1 cellular context compared by ENCODE assay signal in the genomic region with DNA sequence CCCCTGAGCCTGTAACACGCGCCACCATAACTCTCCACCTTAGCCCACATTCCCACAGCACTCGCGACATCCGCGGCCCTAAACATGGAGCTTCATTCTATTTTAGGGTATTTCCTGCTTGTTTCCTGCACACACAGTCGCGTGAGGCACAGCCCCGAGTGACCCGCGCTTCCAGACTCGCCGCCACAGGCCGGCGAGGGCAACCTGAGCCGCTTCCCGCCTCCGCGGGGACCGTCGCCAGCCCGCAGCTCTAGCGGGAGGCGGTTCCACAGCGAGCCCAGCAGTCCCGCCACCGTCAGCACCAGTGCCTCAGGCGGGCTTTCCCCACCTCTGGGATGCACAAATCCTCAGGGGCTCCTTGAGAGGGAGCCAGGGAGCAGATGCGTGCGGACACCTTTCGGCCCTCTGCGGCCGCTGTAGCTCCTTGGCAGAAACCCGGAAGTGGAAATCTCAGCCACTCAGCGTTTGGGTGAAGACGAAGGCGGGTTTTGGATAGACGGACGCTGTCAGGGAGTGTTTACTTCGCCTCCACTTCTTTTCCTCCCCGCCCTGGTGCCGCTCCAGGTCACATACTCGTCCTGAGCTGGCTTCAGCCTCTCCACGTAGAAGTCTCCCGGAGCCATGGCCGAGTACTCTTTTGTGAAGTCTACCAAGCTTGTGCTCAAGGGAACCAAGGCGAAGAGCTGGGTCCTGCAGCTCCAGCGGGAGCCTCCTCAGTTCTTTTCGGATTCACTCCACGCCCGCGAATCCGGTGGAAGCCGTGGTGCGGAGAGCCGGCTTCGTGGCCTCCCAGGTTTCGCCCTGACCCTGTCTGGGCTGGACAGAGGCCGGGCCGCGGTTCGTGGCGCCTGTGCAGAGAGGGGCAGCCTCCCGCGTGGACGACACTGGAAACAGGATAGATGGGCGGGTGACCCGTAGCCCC.
TF ChIP-seq lines count a peak whose summit lies in the region.

No MANE protein-coding gene starts in this region.

TF ChIP-seq in K562, 482 proteins besides CTCF, POLR2A, EP300 and RAD21 (continued from another document and continues in another):
- TF ChIP-seq ZNF583 (CRISPR knock-in tag; IDR thresholded peaks at IDR 0.05) (no peak), ZNF696 (CRISPR knock-in tag; conservative IDR thresholded peaks at IDR 0.05) (no peak), CHD4 (IDR thresholded peaks at IDR 0.05; ENCODE audit: insufficient read depth, insufficient replicate concordance, low read depth, low read length, poor library complexity, severe bottlenecking) (no peak), CBFB (CRISPR knock-in tag; IDR thresholded peaks at IDR 0.05) (no peak), ZFX (CRISPR knock-in tag; IDR thresholded peaks at IDR 0.05) (peak; percentile 49), NR1H2 (CRISPR knock-in tag; IDR thresholded peaks at IDR 0.05) (no peak), ZNF175 (CRISPR knock-in tag; IDR thresholded peaks at IDR 0.05; ENCODE audit: low read depth) (no peak), ZNF584 (CRISPR knock-in tag; IDR thresholded peaks at IDR 0.05; ENCODE audit: low read depth) (no peak), FOXK2 (conservative IDR thresholded peaks at IDR 0.05 in 1 of 2, IDR thresholded peaks at IDR 0.05 in 1 of 2; ENCODE audit: low read depth in 2 of 2) (0 out of 4 replicates have a peak, but pooled peaks of 1 of the 2 experiments have one; percentile 37), SUPT5H (IDR thresholded peaks at IDR 0.05) (peak; percentile 51; the same call in 1 of the 2 replicates), TOE1 (IDR thresholded peaks at IDR 0.05; ENCODE audit: borderline replicate concordance) (no peak), TOE1 (CRISPR knock-in tag; IDR thresholded peaks at IDR 0.05; ENCODE audit: borderline replicate concordance, low read depth) (no peak), ZNF263 (CRISPR knock-in tag; IDR thresholded peaks at IDR 0.05; ENCODE audit: borderline replicate concordance) (no peak), ZNF75A (CRISPR knock-in tag; IDR thresholded peaks at IDR 0.05) (no peak), BDP1 (IDR thresholded peaks at IDR 0.05; ENCODE audit: insufficient read depth, insufficient read length) (no peak), RBFOX2 (IDR thresholded peaks at IDR 0.05; ENCODE audit: low read depth, low read length) (peak; percentile 81), RAD51 (IDR thresholded peaks at IDR 0.05; ENCODE audit: borderline replicate concordance, low read depth) (no peak), MEIS2 (IDR thresholded peaks at IDR 0.05; ENCODE audit: partially characterized antibody) (no peak), ZNF212 (CRISPR knock-in tag; IDR thresholded peaks at IDR 0.05) (no peak), KLF6 (CRISPR knock-in tag; IDR thresholded peaks at IDR 0.05; ENCODE audit: borderline replicate concordance) (no peak), RBM34 (IDR thresholded peaks at IDR 0.05; ENCODE audit: borderline replicate concordance, insufficient read depth, low read length) (no peak), MCM5 (IDR thresholded peaks at IDR 0.05; ENCODE audit: low read depth) (no peak), RFX1 (IDR thresholded peaks at IDR 0.05) (no peak), ZBTB8A (IDR thresholded peaks at IDR 0.05; ENCODE audit: partially characterized antibody) (no peak), HNRNPH1 (optimal IDR thresholded peaks at IDR 0.05; ENCODE audit: low read depth, low read length) (no peak), SRSF9 (IDR thresholded peaks at IDR 0.05; ENCODE audit: borderline replicate concordance, low read depth, low read length) (no peak), ZC3H8 (IDR thresholded peaks at IDR 0.05) (no peak), NFIC (IDR thresholded peaks at IDR 0.05) (0 out of 2 replicates have a peak, but pooled peaks have one; percentile 16), KLF10 (CRISPR knock-in tag; IDR thresholded peaks at IDR 0.05) (no peak), TCF3 (CRISPR knock-in tag; IDR thresholded peaks at IDR 0.05) (0 out of 2 replicates have a peak, but pooled peaks have one; percentile 13), TFAM (CRISPR knock-in tag; conservative IDR thresholded peaks at IDR 0.05) (no peak), CCAR2 (IDR thresholded peaks at IDR 0.05; ENCODE audit: low read depth, low read length) (no peak), CSDE1 (IDR thresholded peaks at IDR 0.05) (no peak), ETS2 (tag; IDR thresholded peaks at IDR 0.05; ENCODE audit: borderline replicate concordance, poor library complexity, severe bottlenecking) (no peak), NR2C2 (CRISPR knock-in tag; IDR thresholded peaks at IDR 0.05) (no peak), NR2C2 (tag; IDR thresholded peaks at IDR 0.05) (peak; percentile 94), KAT2B (IDR thresholded peaks at IDR 0.05; ENCODE audit: low read depth, low read length) (no peak), PCBP1 (IDR thresholded peaks at IDR 0.05; ENCODE audit: low read depth, low read length, poor library complexity, severe bottlenecking) (no peak), COPS2 (conservative IDR thresholded peaks at IDR 0.05) (no peak), GTF2F1 (IDR thresholded peaks at IDR 0.05; ENCODE audit: low read depth, low read length) (0 out of 2 replicates have a peak, but pooled peaks have one; percentile 17), SIN3B (IDR thresholded peaks at IDR 0.05; ENCODE audit: low read depth) (peak; percentile 22; the same call in 1 of the 2 replicates), NCOA4 (IDR thresholded peaks at IDR 0.05; ENCODE audit: partially characterized antibody) (no peak), ZNF121 (CRISPR knock-in tag; conservative IDR thresholded peaks at IDR 0.05) (no peak), YY1 (IDR thresholded peaks at IDR 0.05; ENCODE audit: borderline replicate concordance in 1 of 3, control insufficient read depth in 1 of 3, extremely low read depth in 1 of 3, insufficient read depth in 3 of 3, insufficient read length in 1 of 3, insufficient replicate concordance in 2 of 3, low read depth in 1 of 3, low read length in 2 of 3) (peak in 1 of 3 experiments; percentile 33), CBX2 (IDR thresholded peaks at IDR 0.05; ENCODE audit: insufficient read depth, low read length, poor library complexity, severe bottlenecking) (no peak), SMARCB1 (IDR thresholded peaks at IDR 0.05; ENCODE audit: insufficient read length, low read depth) (no peak), MEF2D (tag; conservative IDR thresholded peaks at IDR 0.05; ENCODE audit: low read depth) (no peak), ZNF165 (CRISPR knock-in tag; IDR thresholded peaks at IDR 0.05; ENCODE audit: borderline replicate concordance) (no peak), NELFE (IDR thresholded peaks at IDR 0.05; ENCODE audit: insufficient read depth, insufficient read length) (no peak), TCF7 (IDR thresholded peaks at IDR 0.05; ENCODE audit: borderline replicate concordance) (no peak), MTA3 (IDR thresholded peaks at IDR 0.05; ENCODE audit: borderline replicate concordance) (peak; percentile 79; the same call in 1 of the 2 replicates)
- TF ChIP-seq, protein P1, sequence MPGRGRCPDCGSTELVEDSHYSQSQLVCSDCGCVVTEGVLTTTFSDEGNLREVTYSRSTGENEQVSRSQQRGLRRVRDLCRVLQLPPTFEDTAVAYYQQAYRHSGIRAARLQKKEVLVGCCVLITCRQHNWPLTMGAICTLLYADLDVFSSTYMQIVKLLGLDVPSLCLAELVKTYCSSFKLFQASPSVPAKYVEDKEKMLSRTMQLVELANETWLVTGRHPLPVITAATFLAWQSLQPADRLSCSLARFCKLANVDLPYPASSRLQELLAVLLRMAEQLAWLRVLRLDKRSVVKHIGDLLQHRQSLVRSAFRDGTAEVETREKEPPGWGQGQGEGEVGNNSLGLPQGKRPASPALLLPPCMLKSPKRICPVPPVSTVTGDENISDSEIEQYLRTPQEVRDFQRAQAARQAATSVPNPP (IDR thresholded peaks at IDR 0.05; ENCODE audit: borderline replicate concordance, insufficient read depth, insufficient read length): no peak
- TF ChIP-seq, protein P2, sequence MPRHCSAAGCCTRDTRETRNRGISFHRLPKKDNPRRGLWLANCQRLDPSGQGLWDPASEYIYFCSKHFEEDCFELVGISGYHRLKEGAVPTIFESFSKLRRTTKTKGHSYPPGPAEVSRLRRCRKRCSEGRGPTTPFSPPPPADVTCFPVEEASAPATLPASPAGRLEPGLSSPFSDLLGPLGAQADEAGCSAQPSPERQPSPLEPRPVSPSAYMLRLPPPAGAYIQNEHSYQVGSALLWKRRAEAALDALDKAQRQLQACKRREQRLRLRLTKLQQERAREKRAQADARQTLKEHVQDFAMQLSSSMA (CRISPR knock-in tag; IDR thresholded peaks at IDR 0.05): no peak
- TF ChIP-seq, protein P3, sequence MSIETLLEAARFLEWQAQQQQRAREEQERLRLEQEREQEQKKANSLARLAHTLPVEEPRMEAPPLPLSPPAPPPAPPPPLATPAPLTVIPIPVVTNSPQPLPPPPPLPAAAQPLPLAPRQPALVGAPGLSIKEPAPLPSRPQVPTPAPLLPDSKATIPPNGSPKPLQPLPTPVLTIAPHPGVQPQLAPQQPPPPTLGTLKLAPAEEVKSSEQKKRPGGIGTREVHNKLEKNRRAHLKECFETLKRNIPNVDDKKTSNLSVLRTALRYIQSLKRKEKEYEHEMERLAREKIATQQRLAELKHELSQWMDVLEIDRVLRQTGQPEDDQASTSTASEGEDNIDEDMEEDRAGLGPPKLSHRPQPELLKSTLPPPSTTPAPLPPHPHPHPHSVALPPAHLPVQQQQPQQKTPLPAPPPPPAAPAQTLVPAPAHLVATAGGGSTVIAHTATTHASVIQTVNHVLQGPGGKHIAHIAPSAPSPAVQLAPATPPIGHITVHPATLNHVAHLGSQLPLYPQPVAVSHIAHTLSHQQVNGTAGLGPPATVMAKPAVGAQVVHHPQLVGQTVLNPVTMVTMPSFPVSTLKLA (conservative IDR thresholded peaks at IDR 0.05): 0 out of 4 replicates have a peak, but pooled peaks of 1 of the 2 experiments have one; percentile 50
- TF ChIP-seq, protein P4, sequence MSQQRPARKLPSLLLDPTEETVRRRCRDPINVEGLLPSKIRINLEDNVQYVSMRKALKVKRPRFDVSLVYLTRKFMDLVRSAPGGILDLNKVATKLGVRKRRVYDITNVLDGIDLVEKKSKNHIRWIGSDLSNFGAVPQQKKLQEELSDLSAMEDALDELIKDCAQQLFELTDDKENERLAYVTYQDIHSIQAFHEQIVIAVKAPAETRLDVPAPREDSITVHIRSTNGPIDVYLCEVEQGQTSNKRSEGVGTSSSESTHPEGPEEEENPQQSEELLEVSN (IDR thresholded peaks at IDR 0.05; ENCODE audit: borderline replicate concordance in 1 of 2, extremely low read depth in 1 of 2, insufficient read depth in 1 of 2, insufficient read length in 1 of 2, low read depth in 1 of 2, low read length in 1 of 2, poor library complexity in 1 of 2, severe bottlenecking in 1 of 2): peak; percentile 70 to 94
- TF ChIP-seq, protein P5, sequence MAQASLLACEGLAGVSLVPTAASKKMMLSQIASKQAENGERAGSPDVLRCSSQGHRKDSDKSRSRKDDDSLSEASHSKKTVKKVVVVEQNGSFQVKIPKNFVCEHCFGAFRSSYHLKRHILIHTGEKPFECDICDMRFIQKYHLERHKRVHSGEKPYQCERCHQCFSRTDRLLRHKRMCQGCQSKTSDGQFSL (CRISPR knock-in tag; IDR thresholded peaks at IDR 0.05): no peak
- TF ChIP-seq, protein P5 (tag; IDR thresholded peaks at IDR 0.05): no peak
- TF ChIP-seq, protein P6, sequence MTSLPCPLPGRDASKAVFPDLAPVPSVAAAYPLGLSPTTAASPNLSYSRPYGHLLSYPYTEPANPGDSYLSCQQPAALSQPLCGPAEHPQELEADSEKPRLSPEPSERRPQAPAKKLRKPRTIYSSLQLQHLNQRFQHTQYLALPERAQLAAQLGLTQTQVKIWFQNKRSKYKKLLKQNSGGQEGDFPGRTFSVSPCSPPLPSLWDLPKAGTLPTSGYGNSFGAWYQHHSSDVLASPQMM (CRISPR knock-in tag; IDR thresholded peaks at IDR 0.05): no peak
- TF ChIP-seq, protein P7, sequence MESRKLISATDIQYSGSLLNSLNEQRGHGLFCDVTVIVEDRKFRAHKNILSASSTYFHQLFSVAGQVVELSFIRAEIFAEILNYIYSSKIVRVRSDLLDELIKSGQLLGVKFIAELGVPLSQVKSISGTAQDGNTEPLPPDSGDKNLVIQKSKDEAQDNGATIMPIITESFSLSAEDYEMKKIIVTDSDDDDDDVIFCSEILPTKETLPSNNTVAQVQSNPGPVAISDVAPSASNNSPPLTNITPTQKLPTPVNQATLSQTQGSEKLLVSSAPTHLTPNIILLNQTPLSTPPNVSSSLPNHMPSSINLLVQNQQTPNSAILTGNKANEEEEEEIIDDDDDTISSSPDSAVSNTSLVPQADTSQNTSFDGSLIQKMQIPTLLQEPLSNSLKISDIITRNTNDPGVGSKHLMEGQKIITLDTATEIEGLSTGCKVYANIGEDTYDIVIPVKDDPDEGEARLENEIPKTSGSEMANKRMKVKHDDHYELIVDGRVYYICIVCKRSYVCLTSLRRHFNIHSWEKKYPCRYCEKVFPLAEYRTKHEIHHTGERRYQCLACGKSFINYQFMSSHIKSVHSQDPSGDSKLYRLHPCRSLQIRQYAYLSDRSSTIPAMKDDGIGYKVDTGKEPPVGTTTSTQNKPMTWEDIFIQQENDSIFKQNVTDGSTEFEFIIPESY (CRISPR knock-in tag; IDR thresholded peaks at IDR 0.05): peak; percentile 72
- TF ChIP-seq, protein P8, sequence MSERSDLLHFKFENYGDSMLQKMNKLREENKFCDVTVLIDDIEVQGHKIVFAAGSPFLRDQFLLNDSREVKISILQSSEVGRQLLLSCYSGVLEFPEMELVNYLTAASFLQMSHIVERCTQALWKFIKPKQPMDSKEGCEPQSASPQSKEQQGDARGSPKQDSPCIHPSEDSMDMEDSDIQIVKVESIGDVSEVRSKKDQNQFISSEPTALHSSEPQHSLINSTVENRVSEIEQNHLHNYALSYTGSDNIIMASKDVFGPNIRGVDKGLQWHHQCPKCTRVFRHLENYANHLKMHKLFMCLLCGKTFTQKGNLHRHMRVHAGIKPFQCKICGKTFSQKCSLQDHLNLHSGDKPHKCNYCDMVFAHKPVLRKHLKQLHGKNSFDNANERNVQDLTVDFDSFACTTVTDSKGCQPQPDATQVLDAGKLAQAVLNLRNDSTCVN (CRISPR knock-in tag; IDR thresholded peaks at IDR 0.05): no peak
- TF ChIP-seq, protein P9, sequence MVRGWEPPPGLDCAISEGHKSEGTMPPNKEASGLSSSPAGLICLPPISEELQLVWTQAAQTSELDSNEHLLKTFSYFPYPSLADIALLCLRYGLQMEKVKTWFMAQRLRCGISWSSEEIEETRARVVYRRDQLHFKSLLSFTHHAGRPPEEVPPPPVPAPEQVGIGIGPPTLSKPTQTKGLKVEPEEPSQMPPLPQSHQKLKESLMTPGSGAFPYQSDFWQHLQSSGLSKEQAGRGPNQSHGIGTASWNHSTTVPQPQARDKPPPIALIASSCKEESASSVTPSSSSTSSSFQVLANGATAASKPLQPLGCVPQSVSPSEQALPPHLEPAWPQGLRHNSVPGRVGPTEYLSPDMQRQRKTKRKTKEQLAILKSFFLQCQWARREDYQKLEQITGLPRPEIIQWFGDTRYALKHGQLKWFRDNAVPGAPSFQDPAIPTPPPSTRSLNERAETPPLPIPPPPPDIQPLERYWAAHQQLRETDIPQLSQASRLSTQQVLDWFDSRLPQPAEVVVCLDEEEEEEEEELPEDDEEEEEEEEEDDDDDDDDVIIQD (CRISPR knock-in tag; IDR thresholded peaks at IDR 0.05): no peak
